ENCODE assay signal across 24 cellular contexts in the genomic region with DNA sequence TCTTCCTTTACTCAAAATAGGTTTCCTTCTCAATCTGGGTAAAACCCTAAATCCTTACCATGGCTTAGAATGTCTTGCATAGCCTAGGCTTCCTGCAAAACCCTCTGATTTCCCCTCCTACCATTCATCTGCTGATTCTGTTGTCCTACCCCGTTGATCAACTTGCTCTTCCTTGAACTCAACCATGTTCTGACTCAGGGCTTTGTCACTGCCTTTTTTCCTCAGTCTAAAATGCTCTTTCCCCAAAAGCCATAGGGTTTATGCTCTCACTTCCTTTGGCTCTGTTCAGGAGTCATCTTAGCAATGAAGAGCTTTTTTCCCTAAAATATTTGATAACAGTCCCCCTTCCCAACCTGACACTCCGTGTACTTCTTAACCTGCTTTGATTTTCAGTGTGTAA.
"Had no signal": no experiment of that assay in that cellular context is flagged by ENCODE, and none has a peak within 500 bp of the region (broad histone marks: within the 10 kb centered on the region; RNA-seq: fewer than 3 reads in every experiment).

No MANE protein-coding gene starts in this region.

- H3K4me2 ChIP-seq: KMS-11, SK-N-SH had no signal

- H3K4me3 ChIP-seq: K562 had no signal

- H3K27ac ChIP-seq: HL-60, KMS-11, RWPE1 had no signal

- H3K9ac ChIP-seq: KMS-11, SK-N-SH had no signal

- H3K9me3 ChIP-seq: SK-N-SH had no signal

- ATAC-seq: HepG2, K562, Panc1, T-cell had no signal

- DNase-seq: Kasumi-1, MM.1S, NCI-H1092 treated with DMSO at 0.1 percent for 48 hours, NCI-H1436, NCI-H187, NCI-H2029, NCI-H2081 treated with DMSO at 0.1 percent for 48 hours, NCI-H2171, NCI-H226, NCI-H446, NCI-H510A, NCI-H524 treated with DMSO at 0.1 percent for 48 hours, NCI-H69, NCI-H774, SHP77, SK-N-SH, SW 1271, T-cell had no signal

- FAIRE-seq: HepG2, K562 had no signal
